In the genomic region with DNA sequence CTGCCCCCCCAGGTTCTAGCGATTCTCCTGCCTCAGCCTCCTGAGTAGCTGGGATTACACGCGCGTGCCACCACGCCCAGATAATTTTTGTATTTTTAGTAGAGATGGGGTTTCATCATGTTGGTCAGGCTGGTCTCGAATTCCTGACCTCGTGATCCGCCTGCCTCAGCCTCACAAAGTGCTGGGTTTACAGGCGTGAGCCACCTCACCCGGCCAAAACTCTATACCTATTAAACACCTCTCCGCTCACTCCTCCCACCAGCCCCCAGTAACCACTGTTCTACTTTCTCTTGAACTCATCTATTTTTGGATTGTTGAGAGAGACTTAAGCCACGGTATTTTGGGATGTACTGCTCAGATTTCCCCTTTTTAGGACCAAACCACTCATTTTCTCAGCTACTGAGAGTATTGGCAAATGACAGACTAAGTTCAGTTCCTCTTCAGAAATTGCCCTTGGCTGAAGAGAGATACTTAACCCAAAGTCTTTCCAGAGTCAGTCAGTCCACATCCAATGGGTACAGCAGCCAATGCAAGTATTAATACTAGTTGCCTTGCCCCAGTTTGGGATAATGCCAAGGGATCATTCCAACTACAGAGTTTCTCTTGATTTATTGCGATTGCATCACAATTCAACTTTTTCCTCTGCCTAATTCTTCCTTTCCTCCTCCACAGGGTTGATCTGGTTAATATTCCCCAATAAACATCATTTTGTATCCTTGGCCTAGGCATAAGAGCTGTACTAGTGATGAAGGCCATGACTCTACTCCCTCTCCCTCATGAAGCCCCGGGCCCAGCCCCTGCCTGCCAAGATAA, we compare ENCODE assay signal across 25 cellular contexts. TPM values are rescaled to one million over a fixed set of nuclear protein-coding genes. Genes with fewer than 3 reads are reported as not detected.
DNase-seq lines count a peak whose midpoint lies in the region; ATAC-seq and TF ChIP-seq lines count a peak whose summit lies in the region.
"Had no signal": no experiment of that assay in that cellular context is flagged by ENCODE, and none has a peak within 500 bp of the region (broad histone marks: within the 10 kb centered on the region; RNA-seq: fewer than 3 reads in every experiment).

No MANE protein-coding gene starts in this region.

- no peaks in the 10 kb centered on the region for H3K79me2 ChIP-seq in PC-3 (ENCODE audit: low read length)
- no peaks in the 10 kb centered on the region for H3K79me2 ChIP-seq in mesendoderm (ENCODE audit: control insufficient read depth, insufficient read depth, low read length)

- peak overlapping the region; percentile 51 for H3K27ac Mint-ChIP-seq in T-helper 17 cell
- no peak overlapping the region for H3K27ac Mint-ChIP-seq in activated T-helper 2 cell treated with anti-CD3 and anti-CD28 coated beads, Interferon-gamma antibody, Interleukin-2, Interleukin-4, amounts not matched to agents 10 μg/mL and 5 μg/mL and 100 μg/mL, durations not matched to agents 14 hours and 24 hours and 36 hours
- H3K27ac Mint-ChIP-seq: activated CD4-positive, alpha-beta T cell treated with anti-CD3 and anti-CD28 coated beads, Interleukin-2, amount 10 ng/mL, durations not matched to agents 24 days and 14 days; activated naive CD4-positive, alpha-beta T cell treated with anti-CD3 and anti-CD28 coated beads, Interleukin-2, amount 10 ng/mL, durations not matched to agents 7 days and 5 days; CD8-positive, alpha-beta T cell had no signal

- H4K20me1 ChIP-seq in PC-3 (ENCODE audit: low read length) = no peaks in the 10 kb centered on the region

- no peak overlapping the region for H3K23ac ChIP-seq in mesendoderm (ENCODE audit: low read length)

- no peak overlapping the region for H2AFZ ChIP-seq in PC-3 (ENCODE audit: low read length)

- WGBS in mesendoderm (ENCODE audit: extremely low coverage, insufficient coverage, low lambda C conversion rate) = no CpG with 5 or more reads among the region's 14 CpGs

- H3K36me3 ChIP-seq in A673 (ENCODE audit: insufficient read depth, low read length, poor library complexity, severe bottlenecking) (no peaks in the 10 kb centered on the region), PC-3 (ENCODE audit: low read depth, low read length) (no peaks in the 10 kb centered on the region), mesendoderm (ENCODE audit: control insufficient read depth, insufficient read depth, low read length) (no peaks in the 10 kb centered on the region)
- H3K36me3 ChIP-seq: SJSA1 had no signal

- no peaks in the 10 kb centered on the region for H3K9me3 Mint-ChIP-seq in activated T-helper 2 cell treated with anti-CD3 and anti-CD28 coated beads, Interferon-gamma antibody, Interleukin-2, Interleukin-4, amounts not matched to agents 10 μg/mL and 5 μg/mL and 100 μg/mL, durations not matched to agents 14 hours and 24 hours and 36 hours
- H3K9me3 Mint-ChIP-seq: activated CD4-positive, alpha-beta T cell treated with anti-CD3 and anti-CD28 coated beads, Interleukin-2, amount 10 ng/mL, durations not matched to agents 24 days and 14 days; activated naive CD4-positive, alpha-beta T cell treated with anti-CD3 and anti-CD28 coated beads, Interleukin-2, amount 10 ng/mL, durations not matched to agents 7 days and 5 days; CD8-positive, alpha-beta T cell; nephron had no signal

- no peak overlapping the region for H2AK5ac ChIP-seq in mesendoderm (ENCODE audit: low read length)

- peaks cover 7% of the 10 kb centered on the region for H3K4me1 ChIP-seq in A673 (ENCODE audit: insufficient read depth, low read length, poor library complexity, severe bottlenecking)
- no peaks in the 10 kb centered on the region for H3K4me1 ChIP-seq in PC-3 (ENCODE audit: insufficient read depth, low read length)
- H3K4me1 ChIP-seq in mesendoderm (ENCODE audit: control insufficient read depth, low read depth, low read length) = no peaks in the 10 kb centered on the region
- H3K4me1 ChIP-seq: A549, body of pancreas had no signal

- H2BK5ac ChIP-seq in mesendoderm (ENCODE audit: low read length) = no peak overlapping the region

- H3K9me3 ChIP-seq in A673 (ENCODE audit: low read depth, low read length, poor library complexity, severe bottlenecking) (no peaks in the 10 kb centered on the region), T-helper 17 cell (ENCODE audit: control insufficient read depth, low read length, poor library complexity, severe bottlenecking) (no peaks in the 10 kb centered on the region), PC-3 (ENCODE audit: low read length) (no peaks in the 10 kb centered on the region)
- H3K9me3 ChIP-seq: A549, body of pancreas, SJSA1 had no signal

- DNase-seq in A673 (ENCODE audit: low spot score) (peak; percentile 67), Kasumi-1 (lab: John Stamatoyannopoulos, UW) (peak; percentile 43 to 58), T-helper 17 cell (no peak), globus pallidus (ENCODE audit: low spot score) (peak; percentile 38), PC-3 (no peak), mesendoderm (no peak)
- no peak for DNase-seq in activated naive CD4-positive, alpha-beta T cell treated with Interleukin-2 at 50 U/mL for 16 hours
- no peak for DNase-seq in activated T-helper 2 cell treated with anti-CD3 and anti-CD28 coated beads, Interferon-gamma antibody, Interleukin-2, Interleukin-4, amounts not matched to agents 10 μg/mL and 5 μg/mL and 100 μg/mL, durations not matched to agents 14 hours and 24 hours and 36 hours (ENCODE audit: low spot score)
- DNase-seq: activated CD4-positive, alpha-beta T cell treated with anti-CD3 and anti-CD28 coated beads, Interleukin-2, amount 10 ng/mL, durations not matched to agents 24 days and 14 days; activated naive CD4-positive, alpha-beta T cell treated with anti-CD3 and anti-CD28 coated beads, Interleukin-2, amount 10 ng/mL, durations not matched to agents 7 days and 5 days; activated T-cell treated with anti-CD3 and anti-CD28 coated beads for 4 hours; CD8-positive, alpha-beta T cell; dermis blood vessel endothelial cell; erythroblast; mammary epithelial cell; NCI-H2029; NCI-H510A treated with DMSO at 0.1 percent for 48 hours; stimulated activated CD4-positive, alpha-beta T cell treated with anti-CD3 and anti-CD28 coated beads, Interleukin-15, amount 100 ng/mL, for 24 hours; stimulated activated naive CD4-positive, alpha-beta T cell treated with Interleukin-2 at 50 U/mL for 16 hours; trophoblast cell had no signal

- H4K8ac ChIP-seq in mesendoderm (ENCODE audit: low read depth, low read length) = no peak overlapping the region

- ATAC-seq in T-helper 17 cell (no peak), PC-3 (no peak)
- ATAC-seq: A549; body of pancreas; CD8-positive, alpha-beta T cell; HepG2 had no signal

- peaks cover 2% of the 10 kb centered on the region for H3K4me1 Mint-ChIP-seq in T-helper 17 cell
- no peaks in the 10 kb centered on the region for H3K4me1 Mint-ChIP-seq in activated T-helper 2 cell treated with anti-CD3 and anti-CD28 coated beads, Interferon-gamma antibody, Interleukin-2, Interleukin-4, amounts not matched to agents 10 μg/mL and 5 μg/mL and 100 μg/mL, durations not matched to agents 14 hours and 24 hours and 36 hours (ENCODE audit: low read depth)
- H3K4me1 Mint-ChIP-seq: activated CD4-positive, alpha-beta T cell treated with anti-CD3 and anti-CD28 coated beads, Interleukin-2, amount 10 ng/mL, durations not matched to agents 24 days and 14 days; activated naive CD4-positive, alpha-beta T cell treated with anti-CD3 and anti-CD28 coated beads, Interleukin-2, amount 10 ng/mL, durations not matched to agents 7 days and 5 days had no signal

- H3K56ac ChIP-seq in mesendoderm (ENCODE audit: low read length) = no peak overlapping the region

- POLR2A ChIA-PET in A673 (lab: Charles Lee; ENCODE audit: low non-redundant PET) = no interaction called here
- POLR2A ChIA-PET in PC-3 (lab: Charles Lee; ENCODE audit: unreplicated experiment) = no interaction called here

- BruUV-seq in A673 (replicated peaks; lab: Mats Ljungman, UMichigan) = no TSS peak
- BruUV-seq in PC-3 (replicated peaks; lab: Mats Ljungman, UMichigan) = no TSS peak

- TF ChIP-seq CTCF in A673 (conservative IDR thresholded peaks at IDR 0.05; ENCODE audit: low read depth, low read length) (no peak), PC-3 (conservative IDR thresholded peaks at IDR 0.05; ENCODE audit: low read depth, low read length) (no peak)

- H3K27me3 ChIP-seq in A673 (replicated peaks; ENCODE audit: insufficient read depth, low read depth, low read length, poor library complexity) = no peaks in the 10 kb centered on the region
- H3K27me3 ChIP-seq in PC-3 (ENCODE audit: low read length) = no peaks in the 10 kb centered on the region
- H3K27me3 ChIP-seq in mesendoderm (ENCODE audit: insufficient read depth, low read length, poor library complexity) = no peaks in the 10 kb centered on the region
- H3K27me3 ChIP-seq: body of pancreas, SJSA1 had no signal

- no peaks in the 10 kb centered on the region for H3K79me1 ChIP-seq in mesendoderm (ENCODE audit: low read length)

- CTCF ChIA-PET in A673 (lab: Charles Lee) = no interaction called here
- CTCF ChIA-PET in PC-3 (lab: Charles Lee) = no interaction called here

- H3K36me3 Mint-ChIP-seq in T-helper 17 cell (ENCODE audit: low read depth) = peaks cover 4% of the 10 kb centered on the region
- no peaks in the 10 kb centered on the region for H3K36me3 Mint-ChIP-seq in activated T-helper 2 cell treated with anti-CD3 and anti-CD28 coated beads, Interferon-gamma antibody, Interleukin-2, Interleukin-4, amounts not matched to agents 10 μg/mL and 5 μg/mL and 100 μg/mL, durations not matched to agents 14 hours and 24 hours and 36 hours (ENCODE audit: low read depth)
- H3K36me3 Mint-ChIP-seq: activated naive CD4-positive, alpha-beta T cell treated with anti-CD3 and anti-CD28 coated beads, Interleukin-2, amount 10 ng/mL, durations not matched to agents 7 days and 5 days; CD8-positive, alpha-beta T cell had no signal

- H3K4me3 Mint-ChIP-seq in T-helper 17 cell = no peak overlapping the region
- no peak overlapping the region for H3K4me3 Mint-ChIP-seq in activated T-helper 2 cell treated with anti-CD3 and anti-CD28 coated beads, Interferon-gamma antibody, Interleukin-2, Interleukin-4, amounts not matched to agents 10 μg/mL and 5 μg/mL and 100 μg/mL, durations not matched to agents 14 hours and 24 hours and 36 hours (ENCODE audit: low read depth)
- H3K4me3 Mint-ChIP-seq: activated CD4-positive, alpha-beta T cell treated with anti-CD3 and anti-CD28 coated beads, Interleukin-2, amount 10 ng/mL, durations not matched to agents 24 days and 14 days; activated naive CD4-positive, alpha-beta T cell treated with anti-CD3 and anti-CD28 coated beads, Interleukin-2, amount 10 ng/mL, durations not matched to agents 7 days and 5 days; CD8-positive, alpha-beta T cell; nephron had no signal

- H2BK120ac ChIP-seq in mesendoderm (ENCODE audit: low read depth, low read length) = no peak overlapping the region

- no peaks in the 10 kb centered on the region for H3K27me3 Mint-ChIP-seq in T-helper 17 cell
- no peaks in the 10 kb centered on the region for H3K27me3 Mint-ChIP-seq in activated T-helper 2 cell treated with anti-CD3 and anti-CD28 coated beads, Interferon-gamma antibody, Interleukin-2, Interleukin-4, amounts not matched to agents 10 μg/mL and 5 μg/mL and 100 μg/mL, durations not matched to agents 14 hours and 24 hours and 36 hours (ENCODE audit: low read depth)
- H3K27me3 Mint-ChIP-seq: activated CD4-positive, alpha-beta T cell treated with anti-CD3 and anti-CD28 coated beads, Interleukin-2, amount 10 ng/mL, durations not matched to agents 24 days and 14 days; activated naive CD4-positive, alpha-beta T cell treated with anti-CD3 and anti-CD28 coated beads, Interleukin-2, amount 10 ng/mL, durations not matched to agents 7 days and 5 days had no signal

- no peak overlapping the region for H2BK15ac ChIP-seq in mesendoderm (replicated peaks; ENCODE audit: low read depth)

- H3K9ac ChIP-seq in PC-3 (ENCODE audit: low read length) (no peak overlapping the region), mesendoderm (ENCODE audit: low read length) (no peak overlapping the region)

- no peak overlapping the region for H3K18ac ChIP-seq in mesendoderm (ENCODE audit: low read length)

- H3K4me2 ChIP-seq in PC-3 (ENCODE audit: low read length) (no peak overlapping the region), mesendoderm (ENCODE audit: low read length) (no peak overlapping the region)
- H3K4me2 ChIP-seq: A549 had no signal

- no peak overlapping the region for H3K4me3 ChIP-seq in A673 (ENCODE audit: low read depth, low read length, poor library complexity, severe bottlenecking)
- H3K4me3 ChIP-seq in PC-3 (ENCODE audit: low read length) = no peak overlapping the region
- H3K4me3 ChIP-seq in mesendoderm (ENCODE audit: low read length) = no peak overlapping the region
- H3K4me3 ChIP-seq: A549, body of pancreas, SJSA1 had no signal

- H3K4ac ChIP-seq in mesendoderm (ENCODE audit: low read depth, low read length) = no peak overlapping the region

- no peaks in the 10 kb centered on the region for H3F3A ChIP-seq in PC-3 (ENCODE audit: low read length, unreplicated experiment)

- H3K9me2 ChIP-seq in PC-3 (replicated peaks; ENCODE audit: low read length) = no peaks in the 10 kb centered on the region

- intact Hi-C loops in A673 (cut with micrococcal nuclease; ENCODE audit: unreplicated experiment) (no loop called here), PC-3 (cut with micrococcal nuclease) (no loop called here)
- intact Hi-C loops in activated T-helper 2 cell treated with anti-CD3 and anti-CD28 coated beads, Interferon-gamma antibody, Interleukin-2, Interleukin-4, amounts not matched to agents 10 μg/mL and 5 μg/mL and 100 μg/mL, durations not matched to agents 14 hours and 24 hours and 36 hours (cut with micrococcal nuclease) = no loop called here

- no peak overlapping the region for H4K5ac ChIP-seq in mesendoderm (ENCODE audit: low read length)

- no peak overlapping the region for H3K27ac ChIP-seq in A673 (ENCODE audit: low read depth, low read length, poor library complexity, severe bottlenecking)
- no peak overlapping the region for H3K27ac ChIP-seq in PC-3 (ENCODE audit: low read length)
- H3K27ac ChIP-seq in mesendoderm (ENCODE audit: low read depth, low read length) = no peak overlapping the region
- H3K27ac ChIP-seq: A549, body of pancreas, SJSA1 had no signal

RNA-seq across cellular contexts. Expression of gene CSTF3, which starts 36.8 kb away (rescaled TPM):
- total RNA-seq in A673 (2021) (121 and 125 TPM in 2 replicates), T-helper 17 cell (10 to 100 TPM; 12.0 to 16.8 TPM), PC-3 (2014; rRNA removed) (18.5 and 30.0 TPM in 2 replicates)
- total RNA-seq in activated T-helper 2 cell treated with anti-CD3 and anti-CD28 coated beads, Interferon-gamma antibody, Interleukin-2, Interleukin-4, amounts not matched to agents 10 μg/mL and 5 μg/mL and 100 μg/mL, durations not matched to agents 14 hours and 24 hours and 36 hours = 34.1 and 38.6 TPM in 2 replicates
- polyA plus RNA-seq in mesendoderm (2013, experiment 1 of 2) = 44.3 TPM
- 46.1 TPM for polyA plus RNA-seq in mesendoderm (2013, experiment 2 of 2)

RNA-seq across cellular contexts. Expression of gene HIPK3, which starts 59.1 kb away (rescaled TPM):
- 85.9 and 86.7 TPM in 2 replicates for total RNA-seq in A673 (2021)
- total RNA-seq in T-helper 17 cell = 10 to 100 TPM; 59.7 to 64.1 TPM
- 38.2 and 40.4 TPM in 2 replicates for total RNA-seq in activated T-helper 2 cell treated with anti-CD3 and anti-CD28 coated beads, Interferon-gamma antibody, Interleukin-2, Interleukin-4, amounts not matched to agents 10 μg/mL and 5 μg/mL and 100 μg/mL, durations not matched to agents 14 hours and 24 hours and 36 hours
- 19.4 and 28.1 TPM in 2 replicates for total RNA-seq in PC-3 (2014; rRNA removed)
- 6.3 TPM for polyA plus RNA-seq in mesendoderm (2013, experiment 1 of 2)
- polyA plus RNA-seq in mesendoderm (2013, experiment 2 of 2) = 6.0 TPM

Comparison
In these comparisons a context has a peak if more than half of its experiments do, and no peak if none do; other contexts are left out.
1. DNase-seq: peak in A673 (single experiment), Kasumi-1 (2 of 2) and globus pallidus (single experiment); none in T-helper 17 cell (0 of 3), activated naive CD4-positive, alpha-beta T cell treated with Interleukin-2 at 50 U/mL for 16 hours (single experiment), activated T-helper 2 cell treated with anti-CD3 and anti-CD28 coated beads, Interferon-gamma antibody, Interleukin-2, Interleukin-4, amounts not matched to agents 10 μg/mL and 5 μg/mL and 100 μg/mL, durations not matched to agents 14 hours and 24 hours and 36 hours (single experiment), PC-3 (single experiment) and mesendoderm (single experiment).